Comparison of ENCODE assay signal across 21 cellular contexts in the genomic region with DNA sequence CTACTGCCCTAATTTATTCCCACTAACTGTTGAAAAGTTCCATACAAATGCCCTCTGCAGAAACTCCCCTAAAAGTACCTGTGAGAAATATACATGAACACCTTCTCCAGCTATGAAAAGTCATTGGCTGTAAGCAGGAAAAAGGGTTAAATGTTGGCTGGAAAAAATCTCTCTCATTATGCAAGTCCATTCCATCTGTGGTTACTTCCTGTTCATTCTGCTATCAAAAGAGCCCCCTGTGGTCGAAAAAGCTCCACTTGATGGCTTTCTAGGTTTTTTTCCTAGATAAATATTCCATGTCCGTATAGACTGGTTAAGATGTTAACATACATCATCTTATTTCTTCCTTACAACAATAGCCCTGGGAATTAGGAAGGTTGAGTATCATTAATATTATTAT.
"Had no signal": no experiment of that assay in that cellular context is flagged by ENCODE, and none has a peak within 500 bp of the region (broad histone marks: within the 10 kb centered on the region; RNA-seq: fewer than 3 reads in every experiment).

No MANE protein-coding gene starts in this region.

- H3K36me3 Mint-ChIP-seq: type B pancreatic cell had no signal

- DNase-seq: activated CD4-positive, alpha-beta memory T cell treated with anti-CD3 and anti-CD28 coated beads, Interleukin-2, amount 10 ng/mL, durations not matched to agents 7 days and 5 days; activated CD4-positive, alpha-beta T cell treated with anti-CD3 and anti-CD28 coated beads for 48 hours; activated CD4-positive, CD25-positive, alpha-beta regulatory T cell; activated naive CD4-positive, alpha-beta T cell treated with Interleukin-2 at 50 U/mL for 16 hours; activated T-cell treated with anti-CD3 and anti-CD28 coated beads, Interleukin-2, amount 50 U/mL, for 1 hour; aorta; heart right ventricle; kidney glomerular epithelial cell; left ventricle myocardium inferior; mammary epithelial cell; naive thymus-derived CD4-positive, alpha-beta T cell; right cardiac atrium; stomach; testis had no signal

- H3K4me3 Mint-ChIP-seq: activated CD4-positive, alpha-beta memory T cell treated with anti-CD3 and anti-CD28 coated beads, Interleukin-2, amount 10 ng/mL, durations not matched to agents 7 days and 5 days; activated T-helper 17 cell treated with anti-CD3 and anti-CD28 coated beads, Interleukin-2, amount 50 U/mL, for 72 hours; central memory CD8-positive, alpha-beta T cell; naive thymus-derived CD4-positive, alpha-beta T cell; T-helper 2 cell treated with Interferon-gamma antibody and Interleukin-4, amounts not matched to agents 5 μg/mL and 100 μg/mL, for 36 hours; type B pancreatic cell had no signal

- H3K4me3 ChIP-seq: coronary artery, heart right ventricle, left ventricle myocardium inferior, prostate gland, skin epidermis, stomach, testis had no signal

- H3K27ac Mint-ChIP-seq: activated CD4-positive, alpha-beta memory T cell treated with anti-CD3 and anti-CD28 coated beads, Interleukin-2, amount 10 ng/mL, durations not matched to agents 7 days and 5 days; activated T-helper 17 cell treated with anti-CD3 and anti-CD28 coated beads, Interleukin-2, amount 50 U/mL, for 72 hours; naive thymus-derived CD4-positive, alpha-beta T cell; T-helper 2 cell treated with Interferon-gamma antibody and Interleukin-4, amounts not matched to agents 5 μg/mL and 100 μg/mL, for 36 hours; type B pancreatic cell had no signal

- ATAC-seq: activated T-helper 17 cell treated with anti-CD3 and anti-CD28 coated beads, Interleukin-2, amount 50 U/mL, for 72 hours; heart right ventricle; naive thymus-derived CD4-positive, alpha-beta T cell; right cardiac atrium had no signal

- H3K27me3 Mint-ChIP-seq: activated CD4-positive, alpha-beta memory T cell treated with anti-CD3 and anti-CD28 coated beads, Interleukin-2, amount 10 ng/mL, durations not matched to agents 7 days and 5 days; activated T-helper 17 cell treated with anti-CD3 and anti-CD28 coated beads, Interleukin-2, amount 50 U/mL, for 72 hours; central memory CD8-positive, alpha-beta T cell; naive thymus-derived CD4-positive, alpha-beta T cell; type B pancreatic cell had no signal
